In genomic region chr6:143967861-143968498, GRCh38 we compare ENCODE assay signal across 23 cellular contexts. TPM values are rescaled to one million over a fixed set of nuclear protein-coding genes. Genes with fewer than 3 reads are reported as not detected.
DNase-seq lines count a peak whose midpoint lies in the region; ATAC-seq and TF ChIP-seq lines count a peak whose summit lies in the region.
"Had no signal": no experiment of that assay in that cellular context is flagged by ENCODE, and none has a peak within 500 bp of the region (broad histone marks: within the 10 kb centered on the region; RNA-seq: fewer than 3 reads in every experiment).

No MANE protein-coding gene starts in this region.

- peak overlapping the region; percentile 76 for H3K27ac Mint-ChIP-seq in endothelial cell (ENCODE audit: unreplicated experiment)
- H3K27ac Mint-ChIP-seq in neural crest cell (ENCODE audit: unreplicated experiment): peak overlapping the region; percentile 48
- H3K27ac Mint-ChIP-seq: activated T-helper 17 cell treated with anti-CD3 and anti-CD28 coated beads, Interleukin-2, amount 50 U/mL, for 72 hours; stimulated activated effector memory CD8-positive, alpha-beta T cell treated with anti-CD3 and anti-CD28 coated beads, Interleukin-12 subunit alpha, Interleukin-12 subunit beta, amount 100 ng/mL, for 72 hours had no signal

- intact Hi-C loops in posterior vena cava (cut with DNase I): no loop called here

- H3K4me1 Mint-ChIP-seq in endothelial cell (ENCODE audit: unreplicated experiment) (peaks cover 85% of the 10 kb centered on the region), neural crest cell (peaks cover 64% of the 10 kb centered on the region)
- H3K4me1 Mint-ChIP-seq: activated T-helper 17 cell treated with anti-CD3 and anti-CD28 coated beads, Interleukin-2, amount 50 U/mL, for 72 hours; central memory CD8-positive, alpha-beta T cell; stimulated activated effector memory CD8-positive, alpha-beta T cell treated with anti-CD3 and anti-CD28 coated beads, Interleukin-12 subunit alpha, Interleukin-12 subunit beta, amount 100 ng/mL, for 72 hours had no signal

- H3K9me3 Mint-ChIP-seq in endothelial cell (ENCODE audit: unreplicated experiment): no peaks in the 10 kb centered on the region
- no peaks in the 10 kb centered on the region for H3K9me3 Mint-ChIP-seq in neural crest cell
- H3K9me3 Mint-ChIP-seq: activated T-helper 17 cell treated with anti-CD3 and anti-CD28 coated beads, Interleukin-2, amount 50 U/mL, for 72 hours; central memory CD8-positive, alpha-beta T cell; stimulated activated effector memory CD8-positive, alpha-beta T cell treated with anti-CD3 and anti-CD28 coated beads, Interleukin-12 subunit alpha, Interleukin-12 subunit beta, amount 100 ng/mL, for 72 hours had no signal

- DNase-seq in KBM-7 (peak; percentile 16), OCI-M1 (lab: John Stamatoyannopoulos, UW) (peak; percentile 48), endothelial cell (ENCODE audit: low spot score) (no peak), neural crest cell (ENCODE audit: low read depth, low spot score) (no peak), kidney tubule cell (ENCODE audit: low spot score) (no peak), posterior vena cava (ENCODE audit: low spot score) (no peak)
- DNase-seq in activated effector memory CD4-positive, alpha-beta T cell treated with Interleukin-2 at 50 U/mL for 16 hours: no peak
- DNase-seq: activated CD4-positive, CD25-positive, alpha-beta regulatory T cell treated with anti-CD3 and anti-CD28 coated beads, Interleukin-2, amount 50 U/mL, for 72 hours; DMS 273 treated with DMSO at 0.1 percent for 48 hours; effector memory CD4-positive, alpha-beta T cell; foreskin melanocyte; GDM1; kidney glomerular epithelial cell; midbrain; NCI-H1048; NCI-H510A; SHP77 treated with DMSO at 0.1 percent for 48 hours; T-helper 2 cell; thyroid gland had no signal

- in situ Hi-C loops in KBM-7 (cut with MboI; ENCODE audit: low pct_unique_long_range_greater_than_20kb, low sequenced_read_pairs): no loop called here

- H3K36me3 Mint-ChIP-seq in endothelial cell (ENCODE audit: low read depth, unreplicated experiment): peaks cover 35% of the 10 kb centered on the region
- no peaks in the 10 kb centered on the region for H3K36me3 Mint-ChIP-seq in neural crest cell (ENCODE audit: low read depth)
- H3K36me3 Mint-ChIP-seq: stimulated activated effector memory CD8-positive, alpha-beta T cell treated with anti-CD3 and anti-CD28 coated beads, Interleukin-12 subunit alpha, Interleukin-12 subunit beta, amount 100 ng/mL, for 72 hours had no signal

- no peak for ATAC-seq in GM19035 (IDR thresholded peaks at IDR 0.05; ENCODE audit: unreplicated experiment)
- ATAC-seq: activated T-helper 17 cell treated with anti-CD3 and anti-CD28 coated beads, Interleukin-2, amount 50 U/mL, for 72 hours; stimulated activated effector memory CD8-positive, alpha-beta T cell treated with anti-CD3 and anti-CD28 coated beads, Interleukin-12 subunit alpha, Interleukin-12 subunit beta, amount 100 ng/mL, for 72 hours had no signal

- TF ChIP-seq CTCF in endothelial cell (IDR thresholded peaks at IDR 0.05; ENCODE audit: unreplicated experiment): no peak
- TF ChIP-seq CTCF in neural crest cell (conservative IDR thresholded peaks at IDR 0.05): no peak

- H3K4me3 Mint-ChIP-seq in endothelial cell (ENCODE audit: unreplicated experiment): peak overlapping the region; percentile 44
- no peak overlapping the region for H3K4me3 Mint-ChIP-seq in neural crest cell
- H3K4me3 Mint-ChIP-seq: activated T-helper 17 cell treated with anti-CD3 and anti-CD28 coated beads, Interleukin-2, amount 50 U/mL, for 72 hours; central memory CD8-positive, alpha-beta T cell; stimulated activated effector memory CD8-positive, alpha-beta T cell treated with anti-CD3 and anti-CD28 coated beads, Interleukin-12 subunit alpha, Interleukin-12 subunit beta, amount 100 ng/mL, for 72 hours had no signal

- H3K27me3 Mint-ChIP-seq in endothelial cell (ENCODE audit: unreplicated experiment) (peaks cover 9% of the 10 kb centered on the region), neural crest cell (ENCODE audit: low read depth) (peaks cover 9% of the 10 kb centered on the region)
- H3K27me3 Mint-ChIP-seq: activated T-helper 17 cell treated with anti-CD3 and anti-CD28 coated beads, Interleukin-2, amount 50 U/mL, for 72 hours; central memory CD8-positive, alpha-beta T cell had no signal

RNA-seq across cellular contexts. Expression of gene PLAGL1, which starts 40.1 kb away (rescaled TPM):
- total RNA-seq in endothelial cell (ENCODE audit: unreplicated experiment): 294 TPM
- total RNA-seq in neural crest cell: 29.7 and 29.9 TPM in 2 replicates
- total RNA-seq in posterior vena cava: 10 to 100 TPM; 27.3 to 33.2 TPM

Comparison
In these comparisons a context has a peak if more than half of its experiments do, and no peak if none do; other contexts are left out.
1. DNase-seq: peak in KBM-7 (single experiment) and OCI-M1 (single experiment); none in endothelial cell (single experiment), neural crest cell (single experiment), kidney tubule cell (single experiment), posterior vena cava (single experiment) and activated effector memory CD4-positive, alpha-beta T cell treated with Interleukin-2 at 50 U/mL for 16 hours (single experiment).